1 cellular context compared by ENCODE assay signal in the genomic region with DNA sequence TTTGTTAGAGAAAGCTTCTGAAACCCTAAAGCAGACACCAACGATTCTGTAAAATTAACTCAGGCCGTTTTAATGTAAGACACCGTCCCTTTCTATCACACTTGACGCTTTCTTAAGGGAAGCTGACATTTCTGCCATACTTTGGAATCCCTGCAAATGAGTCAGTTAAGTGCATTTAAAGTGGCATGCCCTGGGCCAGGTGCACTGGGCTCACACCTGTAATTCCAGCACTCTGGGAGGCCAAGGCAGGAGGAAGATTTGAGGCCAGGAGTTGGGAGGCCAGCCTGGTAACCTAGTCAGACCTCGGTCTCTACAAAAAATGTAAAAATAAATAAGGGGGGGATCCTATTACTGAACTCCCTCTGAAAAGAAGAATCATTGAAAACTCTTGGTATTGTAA.
TF ChIP-seq lines count a peak whose summit lies in the region.

No MANE protein-coding gene starts in this region.

TF ChIP-seq in H1, 55 proteins besides CTCF, POLR2A, EP300 and RAD21:
- no peak for TF ChIP-seq SRF (IDR thresholded peaks at IDR 0.05; ENCODE audit: low read depth, low read length)
- no peak for TF ChIP-seq MAFK (IDR thresholded peaks at IDR 0.05; ENCODE audit: low read depth, low read length)
- TF ChIP-seq, protein P1, sequence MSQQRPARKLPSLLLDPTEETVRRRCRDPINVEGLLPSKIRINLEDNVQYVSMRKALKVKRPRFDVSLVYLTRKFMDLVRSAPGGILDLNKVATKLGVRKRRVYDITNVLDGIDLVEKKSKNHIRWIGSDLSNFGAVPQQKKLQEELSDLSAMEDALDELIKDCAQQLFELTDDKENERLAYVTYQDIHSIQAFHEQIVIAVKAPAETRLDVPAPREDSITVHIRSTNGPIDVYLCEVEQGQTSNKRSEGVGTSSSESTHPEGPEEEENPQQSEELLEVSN (IDR thresholded peaks at IDR 0.05): no peak
- no peak for TF ChIP-seq KDM1A (IDR thresholded peaks at IDR 0.05; ENCODE audit: borderline replicate concordance, low read length)
- TF ChIP-seq PHF8 (conservative IDR thresholded peaks at IDR 0.05; ENCODE audit: low read depth, low read length): no peak
- no peak for TF ChIP-seq POU5F1 (IDR thresholded peaks at IDR 0.05; ENCODE audit: low read depth, low read length)
- TF ChIP-seq HDAC6 (IDR thresholded peaks at IDR 0.05; ENCODE audit: low read depth, low read length): no peak
- no peak for TF ChIP-seq RBBP5 (IDR thresholded peaks at IDR 0.05; ENCODE audit: borderline replicate concordance, low read depth, low read length)
- TF ChIP-seq SIRT6 (IDR thresholded peaks at IDR 0.05; ENCODE audit: low read length): no peak
- TF ChIP-seq, protein P2, sequence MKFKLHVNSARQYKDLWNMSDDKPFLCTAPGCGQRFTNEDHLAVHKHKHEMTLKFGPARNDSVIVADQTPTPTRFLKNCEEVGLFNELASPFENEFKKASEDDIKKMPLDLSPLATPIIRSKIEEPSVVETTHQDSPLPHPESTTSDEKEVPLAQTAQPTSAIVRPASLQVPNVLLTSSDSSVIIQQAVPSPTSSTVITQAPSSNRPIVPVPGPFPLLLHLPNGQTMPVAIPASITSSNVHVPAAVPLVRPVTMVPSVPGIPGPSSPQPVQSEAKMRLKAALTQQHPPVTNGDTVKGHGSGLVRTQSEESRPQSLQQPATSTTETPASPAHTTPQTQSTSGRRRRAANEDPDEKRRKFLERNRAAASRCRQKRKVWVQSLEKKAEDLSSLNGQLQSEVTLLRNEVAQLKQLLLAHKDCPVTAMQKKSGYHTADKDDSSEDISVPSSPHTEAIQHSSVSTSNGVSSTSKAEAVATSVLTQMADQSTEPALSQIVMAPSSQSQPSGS (IDR thresholded peaks at IDR 0.05; ENCODE audit: low read length): no peak
- TF ChIP-seq TEAD4 (IDR thresholded peaks at IDR 0.05; ENCODE audit: low read depth, low read length): no peak
- TF ChIP-seq RFX5 (IDR thresholded peaks at IDR 0.05; ENCODE audit: borderline replicate concordance, low read depth, low read length): no peak
